ENCODE assay signal across 9 cellular contexts in the genomic region with DNA sequence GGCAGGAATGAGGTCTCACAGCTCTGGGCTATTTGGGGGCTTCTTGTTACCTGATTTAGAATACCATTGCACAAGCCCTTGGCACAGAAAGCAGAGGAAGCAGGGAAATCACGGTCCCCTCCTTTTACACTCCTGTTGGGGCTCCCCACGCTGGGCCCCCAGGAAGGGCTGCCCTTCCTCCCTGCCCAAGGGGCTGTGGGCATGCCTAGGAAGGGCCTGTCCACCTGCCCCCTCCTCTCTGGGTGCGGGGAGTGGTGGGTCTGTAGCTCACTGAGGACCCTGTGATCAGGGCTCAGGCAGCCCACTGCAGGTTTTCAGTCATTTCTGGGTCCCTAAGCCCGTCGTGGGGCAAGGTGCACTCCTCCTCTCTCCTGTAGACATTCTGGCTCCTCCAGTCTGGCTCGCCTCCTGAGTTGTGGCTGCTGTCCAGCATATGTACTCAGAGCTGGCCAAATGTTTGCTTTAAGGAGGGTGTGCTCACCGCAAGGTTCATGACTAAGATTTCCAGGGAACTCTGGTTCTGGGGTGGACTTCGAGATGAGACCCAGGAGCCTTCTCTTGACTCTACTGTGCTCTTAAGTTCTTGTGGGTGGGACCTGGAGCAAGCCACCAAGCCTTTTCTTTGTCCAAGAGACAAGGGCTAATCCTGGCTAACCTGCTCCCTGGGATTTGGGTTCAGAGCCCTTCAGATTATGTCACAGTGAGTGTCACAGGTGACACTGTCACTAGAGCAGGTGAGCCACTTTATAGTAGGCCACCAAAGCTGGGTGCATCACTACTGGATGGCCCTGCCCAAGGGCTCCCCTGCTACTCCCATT. TPM values are rescaled to one million over a fixed set of nuclear protein-coding genes. Genes with fewer than 3 reads are reported as not detected.
A peak's percentile ranks its signal among the peaks of the same experiment; 100 is the strongest.
DNase-seq lines count a peak whose midpoint lies in the region; ATAC-seq and TF ChIP-seq lines count a peak whose summit lies in the region.
"Had no signal": no experiment of that assay in that cellular context is flagged by ENCODE, and none has a peak within 500 bp of the region (broad histone marks: within the 10 kb centered on the region; RNA-seq: fewer than 3 reads in every experiment).

No MANE protein-coding gene starts in this region.

- ATAC-seq in HG02938 (IDR thresholded peaks at IDR 0.05; ENCODE audit: unreplicated experiment) (no peak), HG02981 (IDR thresholded peaks at IDR 0.05; ENCODE audit: unreplicated experiment) (no peak)

- H3K36me3 Mint-ChIP-seq in activated T-helper 2 cell treated with anti-CD3 and anti-CD28 coated beads, Interferon-gamma antibody, Interleukin-2, Interleukin-4, amounts not matched to agents 10 μg/mL and 5 μg/mL and 100 μg/mL, durations not matched to agents 14 hours and 24 hours and 36 hours (ENCODE audit: low read depth): peaks cover 51% of the 10 kb centered on the region

- H3K27ac ChIP-seq in HEK293 (ENCODE audit: extremely low read depth, low read depth, low read length) (no peak overlapping the region), right atrium auricular region (peak overlapping the region; percentile 56 to 80), stomach smooth muscle (ENCODE audit: low read length) (peak overlapping the region; percentile 85)
- H3K27ac ChIP-seq: KMS-11 had no signal

- H3K4me3 ChIP-seq in HEK293 (ENCODE audit: low read depth, low read length): no peak overlapping the region
- H3K4me3 ChIP-seq in right atrium auricular region: no peak overlapping the region
- peak overlapping the region in 1 of 2 donors; percentile 47 for H3K4me3 ChIP-seq in stomach smooth muscle (ENCODE audit: low read length in 2 of 2)

- TF ChIP-seq CTCF in HEK293 (tag by site-specific recombination; IDR thresholded peaks at IDR 0.05) (no peak), right atrium auricular region (IDR thresholded peaks at IDR 0.05) (no peak)

- POLR2A ChIA-PET in HEK293 (lab: Yijun Ruan, JAX): no interaction called here
- POLR2A ChIA-PET in HEK293T (lab: Yijun Ruan, JAX): no interaction called here

- H3K27me3 Mint-ChIP-seq in activated T-helper 2 cell treated with anti-CD3 and anti-CD28 coated beads, Interferon-gamma antibody, Interleukin-2, Interleukin-4, amounts not matched to agents 10 μg/mL and 5 μg/mL and 100 μg/mL, durations not matched to agents 14 hours and 24 hours and 36 hours (ENCODE audit: low read depth): no peaks in the 10 kb centered on the region

- peaks cover 42% of the 10 kb centered on the region for H3K4me1 Mint-ChIP-seq in activated T-helper 2 cell treated with anti-CD3 and anti-CD28 coated beads, Interferon-gamma antibody, Interleukin-2, Interleukin-4, amounts not matched to agents 10 μg/mL and 5 μg/mL and 100 μg/mL, durations not matched to agents 14 hours and 24 hours and 36 hours (ENCODE audit: low read depth)

- H3K4me3 Mint-ChIP-seq in activated T-helper 2 cell treated with anti-CD3 and anti-CD28 coated beads, Interferon-gamma antibody, Interleukin-2, Interleukin-4, amounts not matched to agents 10 μg/mL and 5 μg/mL and 100 μg/mL, durations not matched to agents 14 hours and 24 hours and 36 hours (ENCODE audit: low read depth): no peak overlapping the region

- CTCF ChIA-PET in HEK293 (lab: Yijun Ruan, JAX) (interaction anchor here (1.1 kb wide), 1 partner anchor 34 kb away, joined by 4 read pairs; no protein-coding TSS in a partner anchor), HEK293T (lab: Yijun Ruan, JAX) (no interaction called here)

- intact Hi-C loops in activated T-helper 2 cell treated with anti-CD3 and anti-CD28 coated beads, Interferon-gamma antibody, Interleukin-2, Interleukin-4, amounts not matched to agents 10 μg/mL and 5 μg/mL and 100 μg/mL, durations not matched to agents 14 hours and 24 hours and 36 hours (cut with micrococcal nuclease): no loop called here

- no peaks in the 10 kb centered on the region for H3K4me1 ChIP-seq in HEK293 (ENCODE audit: control insufficient read depth, insufficient read depth, low read length)
- H3K4me1 ChIP-seq in right atrium auricular region: peaks cover 0 to 71% of the 10 kb centered on the region in 2 donors
- H3K4me1 ChIP-seq in stomach smooth muscle (ENCODE audit: control insufficient read depth, insufficient read depth, low read length): peaks cover 52% of the 10 kb centered on the region

- H3K9me3 ChIP-seq in HEK293 (ENCODE audit: control insufficient read depth, insufficient read depth, low read depth, low read length): no peaks in the 10 kb centered on the region
- H3K9me3 ChIP-seq in right atrium auricular region: no peaks in the 10 kb centered on the region
- H3K9me3 ChIP-seq in stomach smooth muscle (ENCODE audit: control insufficient read depth in 2 of 2, low read length in 2 of 2): no peaks in the 10 kb centered on the region

- no peaks in the 10 kb centered on the region for H3K9me3 Mint-ChIP-seq in activated T-helper 2 cell treated with anti-CD3 and anti-CD28 coated beads, Interferon-gamma antibody, Interleukin-2, Interleukin-4, amounts not matched to agents 10 μg/mL and 5 μg/mL and 100 μg/mL, durations not matched to agents 14 hours and 24 hours and 36 hours

- H3K9ac ChIP-seq in stomach smooth muscle (ENCODE audit: low read length in 2 of 2): no peak overlapping the region
- H3K9ac ChIP-seq: KMS-11 had no signal

- H3K27me3 ChIP-seq in right atrium auricular region: no peaks in the 10 kb centered on the region
- H3K27me3 ChIP-seq in stomach smooth muscle (ENCODE audit: control insufficient read depth in 1 of 2, insufficient read depth in 2 of 2, low read length in 2 of 2): no peaks in the 10 kb centered on the region

- H3K27ac Mint-ChIP-seq in activated T-helper 2 cell treated with anti-CD3 and anti-CD28 coated beads, Interferon-gamma antibody, Interleukin-2, Interleukin-4, amounts not matched to agents 10 μg/mL and 5 μg/mL and 100 μg/mL, durations not matched to agents 14 hours and 24 hours and 36 hours: peak overlapping the region; percentile 33

- no peak for DNase-seq in activated T-helper 2 cell treated with anti-CD3 and anti-CD28 coated beads, Interferon-gamma antibody, Interleukin-2, Interleukin-4, amounts not matched to agents 10 μg/mL and 5 μg/mL and 100 μg/mL, durations not matched to agents 14 hours and 24 hours and 36 hours (ENCODE audit: low spot score)
- peak; percentile 89 for DNase-seq in right atrium auricular region (ENCODE audit: low spot score)
- no peak for DNase-seq in NAMALWA (ENCODE audit: low spot score)
- DNase-seq in HEK293T (ENCODE audit: extremely low spot score): no peak

- H3K36me3 ChIP-seq in HEK293 (ENCODE audit: control insufficient read depth in 2 of 2, insufficient read depth in 1 of 2, low read length in 2 of 2) (peaks cover 0 to 45% of the 10 kb centered on the region in 2 experiments; a peak in 1 of 3 replicates), right atrium auricular region (peaks cover 16% of the 10 kb centered on the region), stomach smooth muscle (ENCODE audit: control insufficient read depth in 2 of 2, insufficient read depth in 2 of 2, low read length in 2 of 2) (peaks cover 3 to 6% of the 10 kb centered on the region in 2 donors)

TF ChIP-seq in HEK293T, 16 proteins besides CTCF, POLR2A, EP300 and RAD21:
- no peak for TF ChIP-seq TARDBP (IDR thresholded peaks at IDR 0.05)
- TF ChIP-seq LEF1 (IDR thresholded peaks at IDR 0.05; ENCODE audit: borderline replicate concordance): no peak
- no peak for TF ChIP-seq FOXA1 (IDR thresholded peaks at IDR 0.05)
- TF ChIP-seq, protein P1, sequence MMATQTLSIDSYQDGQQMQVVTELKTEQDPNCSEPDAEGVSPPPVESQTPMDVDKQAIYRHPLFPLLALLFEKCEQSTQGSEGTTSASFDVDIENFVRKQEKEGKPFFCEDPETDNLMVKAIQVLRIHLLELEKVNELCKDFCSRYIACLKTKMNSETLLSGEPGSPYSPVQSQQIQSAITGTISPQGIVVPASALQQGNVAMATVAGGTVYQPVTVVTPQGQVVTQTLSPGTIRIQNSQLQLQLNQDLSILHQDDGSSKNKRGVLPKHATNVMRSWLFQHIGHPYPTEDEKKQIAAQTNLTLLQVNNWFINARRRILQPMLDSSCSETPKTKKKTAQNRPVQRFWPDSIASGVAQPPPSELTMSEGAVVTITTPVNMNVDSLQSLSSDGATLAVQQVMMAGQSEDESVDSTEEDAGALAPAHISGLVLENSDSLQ (IDR thresholded peaks at IDR 0.05): no peak
- TF ChIP-seq HDGF (IDR thresholded peaks at IDR 0.05; ENCODE audit: borderline replicate concordance): no peak
- no peak for TF ChIP-seq L3MBTL2 (conservative IDR thresholded peaks at IDR 0.05)
- no peak for TF ChIP-seq SUZ12 (IDR thresholded peaks at IDR 0.05)
- TF ChIP-seq FOXM1 (IDR thresholded peaks at IDR 0.05; ENCODE audit: borderline replicate concordance): no peak
- no peak for TF ChIP-seq NFRKB (IDR thresholded peaks at IDR 0.05)
- no peak for TF ChIP-seq FOXK2 (IDR thresholded peaks at IDR 0.05)
- TF ChIP-seq ELF4 (IDR thresholded peaks at IDR 0.05): no peak

RNA-seq across cellular contexts. Expression of a gene that starts 56.0 kb away (rescaled TPM):
- total RNA-seq in activated T-helper 2 cell treated with anti-CD3 and anti-CD28 coated beads, Interferon-gamma antibody, Interleukin-2, Interleukin-4, amounts not matched to agents 10 μg/mL and 5 μg/mL and 100 μg/mL, durations not matched to agents 14 hours and 24 hours and 36 hours: not detected in 2 replicates
- total RNA-seq in right atrium auricular region: under 1 TPM; 0.24 to 0.41 TPM
